Comparison of ENCODE assay signal across 8 cellular contexts in the genomic region with DNA sequence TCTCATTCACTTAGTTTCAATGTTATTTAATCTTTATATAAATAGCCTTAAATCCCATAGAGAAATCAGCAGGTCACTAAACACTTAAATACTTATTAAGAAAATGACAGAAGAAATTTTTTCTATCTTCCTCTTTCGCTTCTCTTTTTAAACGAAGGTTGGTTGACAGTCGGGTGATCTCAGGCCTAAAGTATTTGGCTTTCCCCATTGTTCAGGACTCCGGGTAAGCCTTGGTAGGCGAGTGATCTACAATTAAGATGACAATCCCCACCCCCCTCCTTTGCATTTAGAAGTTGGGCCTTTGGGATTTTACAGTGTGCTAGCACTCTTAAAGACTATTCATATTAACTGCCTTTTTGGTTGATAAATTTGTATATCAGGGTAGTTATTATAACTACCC. TPM values are rescaled to one million over a fixed set of nuclear protein-coding genes. Genes with fewer than 3 reads are reported as not detected.
DNase-seq lines count a peak whose midpoint lies in the region; ATAC-seq, FAIRE-seq and TF ChIP-seq lines count a peak whose summit lies in the region.

No MANE protein-coding gene starts in this region.

- ATAC-seq in GM18867 (IDR thresholded peaks at IDR 0.05; ENCODE audit: unreplicated experiment) = peak; percentile 67
- ATAC-seq in HG03139 (IDR thresholded peaks at IDR 0.05; ENCODE audit: unreplicated experiment) = peak; percentile 83
- no peak for ATAC-seq in lung (ENCODE audit: insufficient read depth, low FRiP score)
- ATAC-seq in GM19324 (IDR thresholded peaks at IDR 0.05; ENCODE audit: low FRiP score, unreplicated experiment) = no peak

- DNase-seq in lung (ENCODE audit: low spot score) (peak; percentile 28), adrenal gland (no peak), HUDEP-2 (lab: John Stamatoyannopoulos, UW; ENCODE audit: unreplicated experiment in 76 of 76) (no peak)
- no peak for DNase-seq in stimulated activated naive CD4-positive, alpha-beta T cell (lab: John Stamatoyannopoulos, UW)

- H3K27me3 ChIP-seq in lung (ENCODE audit: control insufficient read depth, insufficient read depth) = no peaks in the 10 kb centered on the region
- no peaks in the 10 kb centered on the region for H3K27me3 ChIP-seq in adrenal gland

- TF ChIP-seq CTCF in lung (IDR thresholded peaks at IDR 0.05; ENCODE audit: control extremely low read depth, extremely low read depth) = no peak
- no peak for TF ChIP-seq CTCF in adrenal gland (IDR thresholded peaks at IDR 0.05)

- H3K4me3 ChIP-seq in lung = no peak overlapping the region
- H3K4me3 ChIP-seq in adrenal gland = no peak overlapping the region

- no peaks in the 10 kb centered on the region for H3K36me3 ChIP-seq in lung (ENCODE audit: control insufficient read depth in 2 of 2, insufficient read depth in 2 of 2, low read length in 2 of 2)
- no peaks in the 10 kb centered on the region for H3K36me3 ChIP-seq in adrenal gland (replicated peaks in 1 of 2)

- H3K27ac ChIP-seq in lung (ENCODE audit: low read depth in 1 of 2, low read length in 1 of 2) (peak overlapping the region in 1 of 2 donors; percentile 83), adrenal gland (no peak overlapping the region)

- intact Hi-C loops in adrenal gland (cut with DNase I) = no loop called here

- H3K9me3 ChIP-seq in lung (ENCODE audit: control insufficient read depth in 2 of 2, insufficient read depth in 1 of 2, low read length in 1 of 2) (no peaks in the 10 kb centered on the region), adrenal gland (replicated peaks in 1 of 3) (no peaks in the 10 kb centered on the region)

- H3K4me1 ChIP-seq in lung (ENCODE audit: control insufficient read depth in 2 of 2, insufficient read depth in 2 of 2, low read length in 2 of 2) (peaks cover 0 to 9% of the 10 kb centered on the region in 2 donors), adrenal gland (replicated peaks in 1 of 2) (peaks cover 0 to 22% of the 10 kb centered on the region in 2 donors)

- FAIRE-seq in TTC549 (lab: Jason Lieb, UNC) = peak; percentile 80

- WGBS in lung, 2 donors = 45 to 50% methylated on average over 5 of the region's 5 CpGs
- 62 to 70% (median 64%) methylated on average over 5 of the region's 5 CpGs for WGBS in adrenal gland, 4 donors

- TF ChIP-seq POLR2A in adrenal gland (IDR thresholded peaks at IDR 0.05) = no peak

RNA-seq across cellular contexts. Expression of gene UTRN, which starts 19.7 kb away (rescaled TPM):
- total RNA-seq in lung = 100 to 1,000 TPM; 207 to 489 TPM
- polyA plus RNA-seq in lung = 10 to 100 TPM; 24.6 to 38.7 TPM
- total RNA-seq in adrenal gland = 100 to 1,000 TPM in 6 of 8 donors, 10 to 100 TPM in 2; 79.6 to 194 (median 125) TPM
- 10 to 100 TPM in 2 of 3 donors, 1 to 10 TPM in 1; 7.6 to 23.0 (median 19.5) TPM for polyA plus RNA-seq in adrenal gland

Comparison
In these comparisons a context has a peak if more than half of its experiments do, and no peak if none do; other contexts are left out.
1. ATAC-seq: peak in GM18867 (single experiment) and HG03139 (single experiment); none in lung (single experiment) and GM19324 (single experiment).